8 cellular contexts compared by ENCODE assay signal in the genomic region with DNA sequence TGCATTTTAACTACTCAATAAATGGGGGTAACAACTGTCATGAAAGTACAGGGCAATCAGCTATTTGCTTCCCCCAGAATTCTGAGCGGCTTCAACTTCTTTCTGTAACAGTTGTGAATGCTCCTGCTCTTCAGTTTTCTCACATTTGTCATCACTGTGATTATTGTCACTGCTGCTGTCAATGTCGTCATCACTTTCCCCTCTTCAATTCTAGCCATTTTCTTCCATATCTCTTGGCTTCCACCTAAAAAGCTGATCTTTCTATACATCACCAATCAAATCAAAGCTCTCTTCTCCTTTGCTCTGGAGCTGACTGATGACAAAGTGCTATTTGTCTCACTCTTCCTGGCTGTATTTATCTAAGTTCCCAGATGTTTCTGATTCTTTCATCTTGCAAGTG.
"Had no signal": no experiment of that assay in that cellular context is flagged by ENCODE, and none has a peak within 500 bp of the region (broad histone marks: within the 10 kb centered on the region; RNA-seq: fewer than 3 reads in every experiment).

No MANE protein-coding gene starts in this region.

- DNase-seq: GDM1, GF-D8 had no signal

- FAIRE-seq: G401.6, GM12878, GM12891, GM12892, GM18507, GM19239 had no signal

- H3K4me3 ChIP-seq: GM12878 had no signal

- ATAC-seq: GM12878 had no signal
